In genomic region chr16:14510939-14511797, GRCh38 we compare ENCODE assay signal across 1 cellular context.
TF ChIP-seq lines count a peak whose summit lies in the region.

No MANE protein-coding gene starts in this region.

TF ChIP-seq in HepG2, 621 proteins besides CTCF, POLR2A, EP300 and RAD21 (continued from another document and continues in another):
- TF ChIP-seq KIAA2018 (CRISPR knock-in tag; IDR thresholded peaks at IDR 0.05; ENCODE audit: borderline replicate concordance) (no peak), U2AF1 (optimal IDR thresholded peaks at IDR 0.05; ENCODE audit: low read depth, low read length) (no peak), ZNF235 (CRISPR knock-in tag; IDR thresholded peaks at IDR 0.05; ENCODE audit: borderline replicate concordance) (no peak), DPF2 (CRISPR knock-in tag; IDR thresholded peaks at IDR 0.05; ENCODE audit: borderline replicate concordance, low read depth) (peak; percentile 99), KDM6A (CRISPR knock-in tag; IDR thresholded peaks at IDR 0.05; ENCODE audit: low read depth) (peak; percentile 99), CREM (IDR thresholded peaks at IDR 0.05) (peak; percentile 94), CREM (CRISPR knock-in tag; IDR thresholded peaks at IDR 0.05) (no peak), POLR2AphosphoS2 (IDR thresholded peaks at IDR 0.05; ENCODE audit: low read depth, low read length) (no peak), RNF2 (conservative IDR thresholded peaks at IDR 0.05; ENCODE audit: low read depth) (no peak), KLF6 (CRISPR knock-in tag; IDR thresholded peaks at IDR 0.05) (no peak; the same call in none of the 2 replicates), MXI1 (IDR thresholded peaks at IDR 0.05; ENCODE audit: borderline replicate concordance, low read depth, low read length) (peak; percentile 42; the same call in 1 of the 3 replicates), ZNF891 (CRISPR knock-in tag; IDR thresholded peaks at IDR 0.05) (no peak), HOXD1 (CRISPR knock-in tag; IDR thresholded peaks at IDR 0.05) (peak; percentile 92; the same call in 1 of the 2 replicates), ZFP82 (CRISPR knock-in tag; IDR thresholded peaks at IDR 0.05; ENCODE audit: borderline replicate concordance) (no peak), ZBTB4 (CRISPR knock-in tag; IDR thresholded peaks at IDR 0.05; ENCODE audit: borderline replicate concordance) (no peak; the same call in 1 of the 2 replicates), SNAPC4 (CRISPR knock-in tag; IDR thresholded peaks at IDR 0.05) (peak; percentile 38; the same call in 1 of the 2 replicates), ZNF674 (CRISPR knock-in tag; IDR thresholded peaks at IDR 0.05; ENCODE audit: low read depth) (no peak), CREB1 (IDR thresholded peaks at IDR 0.05) (no peak), CREB1 (CRISPR knock-in tag; IDR thresholded peaks at IDR 0.05) (peak; percentile 78), RORA (CRISPR knock-in tag; IDR thresholded peaks at IDR 0.05) (peak; percentile 45; the same call in 1 of the 2 replicates), ZBTB1 (CRISPR knock-in tag; IDR thresholded peaks at IDR 0.05; ENCODE audit: borderline replicate concordance) (no peak), KLF9 (CRISPR knock-in tag; IDR thresholded peaks at IDR 0.05; ENCODE audit: low read depth) (peak; percentile 47; the same call in 1 of the 2 replicates), MNT (IDR thresholded peaks at IDR 0.05) (no peak; the same call in 1 of the 2 replicates), ZNF570 (CRISPR knock-in tag; IDR thresholded peaks at IDR 0.05; ENCODE audit: borderline replicate concordance) (no peak), ZNF543 (CRISPR knock-in tag; IDR thresholded peaks at IDR 0.05) (peak; percentile 87), ZNF513 (CRISPR knock-in tag; conservative IDR thresholded peaks at IDR 0.05) (no peak), ZBTB43 (CRISPR knock-in tag; conservative IDR thresholded peaks at IDR 0.05) (peak; percentile 80; the same call in 1 of the 2 replicates), ZNF224 (CRISPR knock-in tag; IDR thresholded peaks at IDR 0.05) (no peak), REL (CRISPR knock-in tag; conservative IDR thresholded peaks at IDR 0.05) (no peak), ZNF503 (CRISPR knock-in tag; IDR thresholded peaks at IDR 0.05) (peak; percentile 97), RFXANK (CRISPR knock-in tag; IDR thresholded peaks at IDR 0.05) (0 out of 2 replicates have a peak, but pooled peaks have one; percentile 36), CAMTA2 (CRISPR knock-in tag; IDR thresholded peaks at IDR 0.05; ENCODE audit: borderline replicate concordance) (no peak), CENPBD1 (CRISPR knock-in tag; IDR thresholded peaks at IDR 0.05; ENCODE audit: borderline replicate concordance, low read depth) (no peak), ZNF569 (CRISPR knock-in tag; IDR thresholded peaks at IDR 0.05; ENCODE audit: borderline replicate concordance) (no peak)
